In the genomic region with DNA sequence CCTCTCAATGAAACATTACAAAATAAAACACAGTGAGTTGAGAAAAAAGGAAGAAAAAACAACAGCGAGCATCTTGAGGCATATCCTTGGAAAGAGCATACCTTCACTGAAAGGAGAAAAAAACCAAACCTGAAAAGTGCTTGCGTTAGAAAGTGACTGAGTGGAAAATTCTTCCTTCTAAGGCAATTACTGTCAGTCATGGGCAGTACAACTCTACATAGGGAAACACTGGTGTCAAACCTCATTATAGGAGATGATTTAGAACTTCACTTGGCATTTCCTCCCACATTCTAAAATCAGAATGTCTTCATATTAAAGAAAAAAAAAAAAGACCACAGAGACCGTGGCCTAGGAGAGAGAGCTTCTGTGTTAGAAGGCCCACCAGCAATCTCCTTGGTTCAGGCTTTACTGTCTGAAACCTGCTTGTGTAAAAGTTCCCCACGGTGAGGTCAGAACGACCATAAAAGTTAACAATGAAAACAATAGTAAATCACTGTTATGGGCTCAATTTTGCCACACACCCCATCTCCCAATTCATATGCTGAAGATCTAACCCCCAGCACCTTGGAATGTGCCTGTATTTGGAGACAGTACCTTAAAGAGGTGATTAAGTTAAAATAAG, we compare ENCODE assay signal across 1 cellular context.
TF ChIP-seq lines count a peak whose summit lies in the region.

No MANE protein-coding gene starts in this region.

TF ChIP-seq in HEK293T, 16 proteins besides CTCF, POLR2A, EP300 and RAD21 (continued from another document):
- TF ChIP-seq FOXM1 (IDR thresholded peaks at IDR 0.05; ENCODE audit: borderline replicate concordance) (no peak), FOXK2 (IDR thresholded peaks at IDR 0.05) (no peak), SP1 (IDR thresholded peaks at IDR 0.05) (no peak), NFRKB (IDR thresholded peaks at IDR 0.05) (no peak), SUZ12 (IDR thresholded peaks at IDR 0.05) (no peak), LEF1 (IDR thresholded peaks at IDR 0.05; ENCODE audit: borderline replicate concordance) (no peak)
- TF ChIP-seq, protein P1, sequence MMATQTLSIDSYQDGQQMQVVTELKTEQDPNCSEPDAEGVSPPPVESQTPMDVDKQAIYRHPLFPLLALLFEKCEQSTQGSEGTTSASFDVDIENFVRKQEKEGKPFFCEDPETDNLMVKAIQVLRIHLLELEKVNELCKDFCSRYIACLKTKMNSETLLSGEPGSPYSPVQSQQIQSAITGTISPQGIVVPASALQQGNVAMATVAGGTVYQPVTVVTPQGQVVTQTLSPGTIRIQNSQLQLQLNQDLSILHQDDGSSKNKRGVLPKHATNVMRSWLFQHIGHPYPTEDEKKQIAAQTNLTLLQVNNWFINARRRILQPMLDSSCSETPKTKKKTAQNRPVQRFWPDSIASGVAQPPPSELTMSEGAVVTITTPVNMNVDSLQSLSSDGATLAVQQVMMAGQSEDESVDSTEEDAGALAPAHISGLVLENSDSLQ (IDR thresholded peaks at IDR 0.05), result peak; percentile 87
